ENCODE assay signal across 12 cellular contexts in genomic region chr1:213669964-213670691, GRCh38.
DNase-seq lines count a peak whose midpoint lies in the region; ATAC-seq, FAIRE-seq and TF ChIP-seq lines count a peak whose summit lies in the region.
"Had no signal": no experiment of that assay in that cellular context is flagged by ENCODE, and none has a peak within 500 bp of the region (broad histone marks: within the 10 kb centered on the region; RNA-seq: fewer than 3 reads in every experiment).

No MANE protein-coding gene starts in this region.

- intact Hi-C loops in OCI-LY7 (cut with micrococcal nuclease; ENCODE audit: unreplicated experiment) (no loop called here), kidney (cut with DNase I) (no loop called here)

- no peaks in the 10 kb centered on the region for H4K20me1 ChIP-seq in OCI-LY7 (ENCODE audit: insufficient read depth, low read length)

- TF ChIP-seq CTCF in OCI-LY7 (conservative IDR thresholded peaks at IDR 0.05; ENCODE audit: low read length) (no peak), kidney (IDR thresholded peaks at IDR 0.05; ENCODE audit: borderline replicate concordance, extremely low read depth, insufficient read depth) (no peak)

- no peaks in the 10 kb centered on the region for H3K9me2 ChIP-seq in OCI-LY7 (ENCODE audit: insufficient read depth, low read length)

- BruUV-seq in OCI-LY7 (replicated peaks; lab: Mats Ljungman, UMichigan) = no TSS peak

- H3K9me3 ChIP-seq in OCI-LY7 (ENCODE audit: low read length) (no peaks in the 10 kb centered on the region), kidney (ENCODE audit: control insufficient read depth in 1 of 2, low read length in 2 of 2) (no peaks in the 10 kb centered on the region)
- H3K9me3 ChIP-seq: tibial artery had no signal

- H3K4me1 ChIP-seq in OCI-LY7 (ENCODE audit: insufficient read depth, low read length, poor library complexity, severe bottlenecking) = peaks cover 22% of the 10 kb centered on the region
- no peaks in the 10 kb centered on the region for H3K4me1 ChIP-seq in kidney (ENCODE audit: control insufficient read depth in 1 of 2, insufficient read depth in 1 of 2, low read depth in 1 of 2, low read length in 2 of 2)
- H3K4me1 ChIP-seq: tibial artery had no signal

- ATAC-seq in GM21423 (IDR thresholded peaks at IDR 0.05; ENCODE audit: unreplicated experiment) (no peak), GM21619 (IDR thresholded peaks at IDR 0.05; ENCODE audit: unreplicated experiment) (no peak), HG03039 (IDR thresholded peaks at IDR 0.05; ENCODE audit: unreplicated experiment) (no peak)

- H3K36me3 ChIP-seq in OCI-LY7 (ENCODE audit: insufficient read depth, low read length) = no peaks in the 10 kb centered on the region
- H3K36me3 ChIP-seq in kidney (ENCODE audit: control insufficient read depth in 1 of 2, insufficient read depth in 2 of 2, low read length in 2 of 2) = no peaks in the 10 kb centered on the region
- H3K36me3 ChIP-seq: tibial artery had no signal

- CTCF ChIA-PET in OCI-LY7 (lab: Charles Lee; ENCODE audit: unreplicated experiment) = no interaction called here

- no peak overlapping the region for H2AFZ ChIP-seq in OCI-LY7 (ENCODE audit: low read length)

- POLR2A ChIA-PET in OCI-LY7 (lab: Charles Lee) = no interaction called here

- no peak overlapping the region for H3K9ac ChIP-seq in kidney (ENCODE audit: low read length in 2 of 2)

- no peaks in the 10 kb centered on the region for H3K79me2 ChIP-seq in OCI-LY7 (ENCODE audit: insufficient read depth, low read depth, low read length)

- DNase-seq in DMS153 treated with DMSO at 0.1 percent for 48 hours (lab: John Stamatoyannopoulos, UW; ENCODE audit: unreplicated experiment) (peak; percentile 96), NCI-H1417 (lab: John Stamatoyannopoulos, UW) (peak; percentile 79 to 96 (median 82)), OCI-LY7 (ENCODE audit: low spot score) (peak; percentile 78), iPS-NIHi7 (ENCODE audit: extremely low spot score) (peak; percentile 74), kidney (no peak)
- DNase-seq: amniotic stem cell, NCI-H1694 treated with DMSO at 0.1 percent for 48 hours, tibial artery had no signal

- H3K4me2 ChIP-seq in OCI-LY7 (ENCODE audit: low read length) = peak overlapping the region; percentile 37; the same call in 1 of the 2 replicates

- FAIRE-seq in kidney (lab: Jason Lieb, UNC) = no peak
- FAIRE-seq: GM19239 had no signal

- H3K4me3 ChIP-seq in OCI-LY7 (ENCODE audit: low read depth, low read length, poor library complexity, severe bottlenecking) (no peak overlapping the region), kidney (ENCODE audit: low read length in 2 of 2) (no peak overlapping the region)
- H3K4me3 ChIP-seq: tibial artery had no signal

- peak overlapping the region; percentile 43 for H3K27ac ChIP-seq in OCI-LY7 (ENCODE audit: low read depth, low read length, poor library complexity, severe bottlenecking)
- no peak overlapping the region for H3K27ac ChIP-seq in kidney (ENCODE audit: low read depth in 2 of 2, low read length in 2 of 2)
- H3K27ac ChIP-seq: tibial artery had no signal
